In the genomic region with DNA sequence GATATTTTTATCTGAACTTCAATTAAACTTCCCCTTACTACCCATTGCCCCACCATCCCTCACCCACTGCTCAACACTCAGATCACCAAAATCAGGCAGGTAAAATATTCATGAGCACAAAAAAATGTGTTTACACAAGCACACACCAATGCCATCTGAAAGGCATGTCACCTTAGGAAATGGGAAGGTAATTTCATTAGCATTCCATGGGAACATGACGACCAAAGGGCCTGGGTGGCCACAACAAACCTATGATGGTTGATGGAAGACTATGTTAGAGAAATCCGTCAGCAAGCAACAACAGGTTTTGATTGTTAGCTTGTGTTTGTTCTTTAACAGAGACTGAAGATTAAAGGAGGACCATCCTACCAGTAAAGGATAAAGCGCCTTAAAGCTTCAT, we compare ENCODE assay signal across 21 cellular contexts.
A peak's percentile ranks its signal among the peaks of the same experiment; 100 is the strongest.
DNase-seq lines count a peak whose midpoint lies in the region; ATAC-seq, FAIRE-seq and TF ChIP-seq lines count a peak whose summit lies in the region.
"Had no signal": no experiment of that assay in that cellular context is flagged by ENCODE, and none has a peak within 500 bp of the region (broad histone marks: within the 10 kb centered on the region; RNA-seq: fewer than 3 reads in every experiment).

No MANE protein-coding gene starts in this region.

- H3K9ac ChIP-seq in BLaER1: no peak overlapping the region
- H3K9ac ChIP-seq in astrocyte (ENCODE audit: low read length): no peak overlapping the region
- no peak overlapping the region for H3K9ac ChIP-seq in endothelial cell of umbilical vein (replicated peaks; ENCODE audit: extremely low read depth, insufficient read depth, low read length)

- dilution Hi-C loops in endothelial cell of umbilical vein (cut with MboI; ENCODE audit: extremely low pct_ligation_motif_present, low sequenced_read_pairs): no loop called here

- no peak for TF ChIP-seq CTCF in GM23338 (conservative IDR thresholded peaks at IDR 0.05; ENCODE audit: low read depth in 2 of 2)
- no peak for TF ChIP-seq CTCF in astrocyte (IDR thresholded peaks at IDR 0.05; ENCODE audit: insufficient read depth, low read depth, low read length)
- TF ChIP-seq CTCF in endothelial cell of umbilical vein (IDR thresholded peaks at IDR 0.05; ENCODE audit: extremely low read depth in 1 of 2, insufficient read depth in 1 of 2, low read depth in 1 of 2, low read length in 2 of 2): no peak
- TF ChIP-seq CTCF in spleen (IDR thresholded peaks at IDR 0.05 in 8 of 11, conservative IDR thresholded peaks at IDR 0.05 in 3 of 11): no peak

- H3K9me1 ChIP-seq in endothelial cell of umbilical vein (replicated peaks; ENCODE audit: control insufficient read depth, extremely low read depth, insufficient read depth, low read length): no peaks in the 10 kb centered on the region

- no peaks in the 10 kb centered on the region for H3K27me3 ChIP-seq in BLaER1
- H3K27me3 ChIP-seq in GM23338 (ENCODE audit: insufficient read depth): no peaks in the 10 kb centered on the region
- H3K27me3 ChIP-seq in astrocyte (ENCODE audit: insufficient read depth, low read length): no peaks in the 10 kb centered on the region
- H3K27me3 ChIP-seq in endothelial cell of umbilical vein (ENCODE audit: control insufficient read depth in 2 of 2, insufficient read depth in 2 of 2, low read length in 2 of 2): no peaks in the 10 kb centered on the region
- H3K27me3 ChIP-seq in right cardiac atrium (ENCODE audit: control insufficient read depth, insufficient read depth): no peaks in the 10 kb centered on the region
- peaks cover 0 to 4% (median 0%) of the 10 kb centered on the region in 7 donors for H3K27me3 ChIP-seq in spleen (replicated peaks in 1 of 7)

- intact Hi-C loops in endothelial cell of umbilical vein (cut with micrococcal nuclease) (loop anchor here (5.0 to 10.0 kb wide), 2 partner anchors 111 to 303 kb away; no protein-coding TSS in a partner anchor), right cardiac atrium (cut with DNase I) (no loop called here), spleen (cut with DNase I; ENCODE audit: low total_unique reads) (no loop called here)

- H3K36me3 Mint-ChIP-seq in GM23338 (ENCODE audit: low read depth): peaks cover 69% of the 10 kb centered on the region
- H3K36me3 Mint-ChIP-seq in astrocyte (ENCODE audit: low read depth, unreplicated experiment): peaks cover 22% of the 10 kb centered on the region
- H3K36me3 Mint-ChIP-seq: CD4-positive, CD25-positive, alpha-beta regulatory T cell; CD8-positive, alpha-beta memory T cell had no signal

- H3K27me3 Mint-ChIP-seq in GM23338 (ENCODE audit: insufficient read depth, low read depth, poor library complexity) (peaks cover 8% of the 10 kb centered on the region), astrocyte (ENCODE audit: low read depth, unreplicated experiment) (no peaks in the 10 kb centered on the region)
- H3K27me3 Mint-ChIP-seq: CD8-positive, alpha-beta memory T cell; IgD-negative memory B cell had no signal

- H3K27ac ChIP-seq in BLaER1: no peak overlapping the region
- no peak overlapping the region for H3K27ac ChIP-seq in GM23338 (ENCODE audit: low read depth)
- H3K27ac ChIP-seq in astrocyte (ENCODE audit: low read depth, low read length): no peak overlapping the region
- H3K27ac ChIP-seq in endothelial cell of umbilical vein (ENCODE audit: insufficient read depth, low read depth, low read length): peak overlapping the region; percentile 92
- H3K27ac ChIP-seq in right cardiac atrium (ENCODE audit: low read length): no peak overlapping the region
- no peak overlapping the region for H3K27ac ChIP-seq in spleen

- peaks cover 36% of the 10 kb centered on the region for H3K4me1 ChIP-seq in BLaER1
- peaks cover 10% of the 10 kb centered on the region; the same call in 1 of the 2 replicates for H3K4me1 ChIP-seq in GM23338 (ENCODE audit: insufficient read depth)
- H3K4me1 ChIP-seq in astrocyte (ENCODE audit: insufficient read depth, low read length): peaks cover 25% of the 10 kb centered on the region
- H3K4me1 ChIP-seq in endothelial cell of umbilical vein (ENCODE audit: control insufficient read depth, extremely low read depth, insufficient read depth, low read length): peaks cover 60% of the 10 kb centered on the region
- H3K4me1 ChIP-seq in right cardiac atrium (ENCODE audit: control insufficient read depth, insufficient read depth, low read length): no peaks in the 10 kb centered on the region
- no peaks in the 10 kb centered on the region for H3K4me1 ChIP-seq in spleen

- H3K4me3 ChIP-seq in BLaER1 (no peak overlapping the region), GM23338 (no peak overlapping the region), astrocyte (ENCODE audit: insufficient read depth, low read depth, low read length) (no peak overlapping the region), endothelial cell of umbilical vein (replicated peaks in 1 of 3; ENCODE audit: insufficient read depth in 1 of 3, low read depth in 1 of 3, low read length in 3 of 3) (no peak overlapping the region), right cardiac atrium (ENCODE audit: low read length) (no peak overlapping the region), spleen (no peak overlapping the region)
- H3K4me3 ChIP-seq: GM12878 had no signal

- H2AFZ ChIP-seq in GM23338: no peak overlapping the region
- no peak overlapping the region for H2AFZ ChIP-seq in astrocyte (ENCODE audit: low read depth, low read length)
- no peak overlapping the region for H2AFZ ChIP-seq in endothelial cell of umbilical vein (ENCODE audit: low read depth, low read length)

- H3K4me2 ChIP-seq in BLaER1 (peak overlapping the region; percentile 9; the same call in 1 of the 2 replicates), GM23338 (no peak overlapping the region), astrocyte (ENCODE audit: low read length) (no peak overlapping the region), endothelial cell of umbilical vein (ENCODE audit: insufficient read depth, low read length) (no peak overlapping the region)

- H3K9me2 ChIP-seq in GM23338 (ENCODE audit: insufficient read depth): no peaks in the 10 kb centered on the region

- peaks cover 43% of the 10 kb centered on the region for H3K4me1 Mint-ChIP-seq in GM23338
- peaks cover 41% of the 10 kb centered on the region for H3K4me1 Mint-ChIP-seq in astrocyte (ENCODE audit: low read depth, unreplicated experiment)

- H3K4me3 Mint-ChIP-seq in GM23338 (no peak overlapping the region), astrocyte (ENCODE audit: unreplicated experiment) (no peak overlapping the region)
- H3K4me3 Mint-ChIP-seq: CD4-positive, CD25-positive, alpha-beta regulatory T cell; CD8-positive, alpha-beta memory T cell; IgD-negative memory B cell had no signal

- DNase-seq in GM23338 (ENCODE audit: low spot score) (no peak), astrocyte (ENCODE audit: low read depth) (no peak), endothelial cell of umbilical vein (ENCODE audit: low read depth, low spot score) (no peak), right cardiac atrium (no peak), spleen (no peak)
- DNase-seq in NK-92 treated with Interleukin-12 subunit alpha and Interleukin-12 subunit beta, amount 100 ng/mL, for 24 hours (lab: John Stamatoyannopoulos, UW): no peak
- DNase-seq: 8988T; C1 segment of cervical spinal cord; CD4-positive, CD25-positive, alpha-beta regulatory T cell; CD8-positive, alpha-beta memory T cell; COR-L47; DMS 273 treated with DMSO at 0.1 percent for 48 hours; DND-41; EL; GOT3; HCEC 1CT had no signal

- peak overlapping the region; percentile 24; the same call in 1 of the 2 replicates for H3K27ac Mint-ChIP-seq in GM23338
- H3K27ac Mint-ChIP-seq in astrocyte (ENCODE audit: unreplicated experiment): peak overlapping the region; percentile 48
- H3K27ac Mint-ChIP-seq: CD4-positive, CD25-positive, alpha-beta regulatory T cell; CD8-positive, alpha-beta memory T cell; IgD-negative memory B cell had no signal

- FAIRE-seq in astrocyte (lab: Jason Lieb, UNC): no peak
- no peak for FAIRE-seq in endothelial cell of umbilical vein (lab: Jason Lieb, UNC)
- FAIRE-seq: GM12878, HepG2 had no signal

- CTCF ChIA-PET in endothelial cell of umbilical vein (lab: Charles Lee): interaction anchor here (0.8 to 3.5 kb wide), 7 partner anchors 10 to 109 kb away, joined by 3 to 45 read pairs (median 5); a partner anchor contains a TSS

- BruUV-seq in endothelial cell of umbilical vein (replicated peaks; lab: Mats Ljungman, UMichigan): no TSS peak

- TF ChIP-seq POLR2A in endothelial cell of umbilical vein (IDR thresholded peaks at IDR 0.05; ENCODE audit: low read depth, low read length): no peak
- TF ChIP-seq POLR2A in spleen (IDR thresholded peaks at IDR 0.05): no peak

- POLR2A ChIA-PET in endothelial cell of umbilical vein (lab: Charles Lee): no interaction called here

- H3K9me3 Mint-ChIP-seq in GM23338: no peaks in the 10 kb centered on the region
- H3K9me3 Mint-ChIP-seq in astrocyte (ENCODE audit: unreplicated experiment): no peaks in the 10 kb centered on the region
- H3K9me3 Mint-ChIP-seq: CD8-positive, alpha-beta memory T cell; IgD-negative memory B cell had no signal

- H3F3A ChIP-seq in GM23338 (replicated peaks; ENCODE audit: low read depth): no peaks in the 10 kb centered on the region

- ATAC-seq in GM23338: no peak
- ATAC-seq in right cardiac atrium: no peak
- no peak for ATAC-seq in GM19324 (IDR thresholded peaks at IDR 0.05; ENCODE audit: low FRiP score, unreplicated experiment)
- ATAC-seq: GM12878, HepG2 had no signal

- H3K9me3 ChIP-seq in BLaER1 (no peaks in the 10 kb centered on the region), astrocyte (ENCODE audit: insufficient read depth, low read depth, low read length) (no peaks in the 10 kb centered on the region), endothelial cell of umbilical vein (replicated peaks; ENCODE audit: control insufficient read depth, insufficient read depth, low read length) (no peaks in the 10 kb centered on the region), right cardiac atrium (ENCODE audit: control insufficient read depth, low read length) (no peaks in the 10 kb centered on the region), spleen (no peaks in the 10 kb centered on the region)

- H4K20me1 ChIP-seq in BLaER1 (peaks cover 96% of the 10 kb centered on the region), GM23338 (replicated peaks; ENCODE audit: insufficient read depth) (peaks cover 8% of the 10 kb centered on the region), astrocyte (ENCODE audit: insufficient read depth, low read length) (peaks cover 26% of the 10 kb centered on the region), endothelial cell of umbilical vein (replicated peaks; ENCODE audit: control insufficient read depth, extremely low read depth, insufficient read depth, low read length) (no peaks in the 10 kb centered on the region)

- H3K36me3 ChIP-seq in BLaER1 (peaks cover 86% of the 10 kb centered on the region), GM23338 (ENCODE audit: insufficient read depth) (0 out of 2 replicates have a peak, but pooled peaks cover 4% of the 10 kb centered on the region), astrocyte (ENCODE audit: insufficient read depth, low read length) (peaks cover 5% of the 10 kb centered on the region), endothelial cell of umbilical vein (ENCODE audit: control insufficient read depth in 2 of 2, extremely low read depth in 1 of 2, insufficient read depth in 2 of 2, low read length in 2 of 2) (peaks cover 10 to 11% of the 10 kb centered on the region in 2 experiments), spleen (no peaks in the 10 kb centered on the region)

- H3K79me2 ChIP-seq in GM23338 (replicated peaks; ENCODE audit: insufficient read depth) (peaks cover 27% of the 10 kb centered on the region), astrocyte (ENCODE audit: insufficient read depth, low read length) (peaks cover 8% of the 10 kb centered on the region), endothelial cell of umbilical vein (ENCODE audit: control insufficient read depth, insufficient read depth, low read length) (peaks cover 19% of the 10 kb centered on the region)

- 93% methylated on average over 3 of the region's 3 CpGs for WGBS in right cardiac atrium
- 91 to 98% (median 94%) methylated on average over 3 of the region's 3 CpGs for WGBS in spleen, 5 donors
